Comparison of ENCODE assay signal across 1 cellular context in the genomic region with DNA sequence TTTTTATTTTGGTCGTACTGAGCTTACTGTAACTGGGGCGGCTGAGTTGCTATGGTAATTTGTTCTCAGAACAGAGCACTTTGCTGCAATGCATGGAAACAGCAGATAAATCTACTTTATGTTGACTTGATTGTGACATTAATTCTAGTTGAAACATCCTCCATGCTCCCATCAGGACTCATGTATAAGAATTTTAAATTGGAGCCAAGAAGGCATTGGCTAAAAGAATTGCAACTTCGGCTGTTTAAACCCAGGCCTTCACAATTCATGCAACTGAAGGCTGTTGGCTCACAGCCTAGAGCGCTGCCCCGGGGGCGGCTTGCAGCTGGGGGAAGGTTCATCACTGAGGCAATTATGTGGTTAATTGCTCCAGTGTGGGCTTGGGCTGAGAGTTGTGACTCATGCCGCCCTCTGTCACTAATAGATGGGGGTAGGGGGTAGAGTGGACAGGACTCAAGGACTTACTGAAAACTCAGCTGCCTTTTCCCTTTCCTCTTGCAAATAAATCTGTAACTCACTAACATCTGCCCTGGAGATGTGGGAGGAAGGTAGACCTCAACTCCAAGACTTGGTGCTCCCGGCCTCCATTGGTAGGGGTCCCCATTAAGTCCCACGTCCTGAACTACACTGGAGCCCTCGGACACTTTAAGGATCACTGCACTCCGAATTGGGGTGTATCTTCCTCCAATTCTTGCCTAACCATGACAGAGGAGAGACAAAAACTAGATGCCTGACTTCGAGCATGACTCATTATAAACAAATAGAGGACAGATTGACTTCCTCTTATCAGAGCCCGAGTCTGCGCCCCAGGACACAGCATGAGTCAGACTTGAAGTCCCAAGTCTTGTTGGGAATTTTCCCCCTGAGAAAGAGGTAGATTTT.
TF ChIP-seq lines count a peak whose summit lies in the region.

No MANE protein-coding gene starts in this region.

TF ChIP-seq in K562, 482 proteins besides CTCF, POLR2A, EP300 and RAD21 (continued from another document and continues in another):
- TF ChIP-seq, protein P1, sequence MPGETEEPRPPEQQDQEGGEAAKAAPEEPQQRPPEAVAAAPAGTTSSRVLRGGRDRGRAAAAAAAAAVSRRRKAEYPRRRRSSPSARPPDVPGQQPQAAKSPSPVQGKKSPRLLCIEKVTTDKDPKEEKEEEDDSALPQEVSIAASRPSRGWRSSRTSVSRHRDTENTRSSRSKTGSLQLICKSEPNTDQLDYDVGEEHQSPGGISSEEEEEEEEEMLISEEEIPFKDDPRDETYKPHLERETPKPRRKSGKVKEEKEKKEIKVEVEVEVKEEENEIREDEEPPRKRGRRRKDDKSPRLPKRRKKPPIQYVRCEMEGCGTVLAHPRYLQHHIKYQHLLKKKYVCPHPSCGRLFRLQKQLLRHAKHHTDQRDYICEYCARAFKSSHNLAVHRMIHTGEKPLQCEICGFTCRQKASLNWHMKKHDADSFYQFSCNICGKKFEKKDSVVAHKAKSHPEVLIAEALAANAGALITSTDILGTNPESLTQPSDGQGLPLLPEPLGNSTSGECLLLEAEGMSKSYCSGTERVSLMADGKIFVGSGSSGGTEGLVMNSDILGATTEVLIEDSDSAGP (CRISPR knock-in tag; IDR thresholded peaks at IDR 0.05), result no peak
- no peak for TF ChIP-seq SMAD4 (CRISPR knock-in tag; conservative IDR thresholded peaks at IDR 0.05)
- no peak for TF ChIP-seq CXXC5 (CRISPR knock-in tag; IDR thresholded peaks at IDR 0.05)
- TF ChIP-seq FOXK2 (conservative IDR thresholded peaks at IDR 0.05 in 1 of 2, IDR thresholded peaks at IDR 0.05 in 1 of 2; ENCODE audit: low read depth in 2 of 2), result 0 out of 4 replicates have a peak, but pooled peaks of 1 of the 2 experiments have one; percentile 17
- TF ChIP-seq, protein P2, sequence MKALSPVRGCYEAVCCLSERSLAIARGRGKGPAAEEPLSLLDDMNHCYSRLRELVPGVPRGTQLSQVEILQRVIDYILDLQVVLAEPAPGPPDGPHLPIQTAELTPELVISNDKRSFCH (CRISPR knock-in tag; IDR thresholded peaks at IDR 0.05), result no peak
- TF ChIP-seq, protein P2 (tag; IDR thresholded peaks at IDR 0.05), result no peak
- no peak for TF ChIP-seq NR1H2 (CRISPR knock-in tag; IDR thresholded peaks at IDR 0.05)
- no peak for TF ChIP-seq ETV6 (IDR thresholded peaks at IDR 0.05; ENCODE audit: borderline replicate concordance in 1 of 2, low read depth in 2 of 2, low read length in 1 of 2)
- TF ChIP-seq ETV6 (CRISPR knock-in tag; IDR thresholded peaks at IDR 0.05; ENCODE audit: borderline replicate concordance), result no peak
- no peak for TF ChIP-seq SETDB1 (IDR thresholded peaks at IDR 0.05; ENCODE audit: low read length)
- no peak for TF ChIP-seq BCOR (IDR thresholded peaks at IDR 0.05)
- TF ChIP-seq MYNN (IDR thresholded peaks at IDR 0.05), result no peak
- no peak for TF ChIP-seq MYNN (CRISPR knock-in tag; IDR thresholded peaks at IDR 0.05)
- TF ChIP-seq ZNF551 (CRISPR knock-in tag; IDR thresholded peaks at IDR 0.05), result no peak
- TF ChIP-seq, protein P3, sequence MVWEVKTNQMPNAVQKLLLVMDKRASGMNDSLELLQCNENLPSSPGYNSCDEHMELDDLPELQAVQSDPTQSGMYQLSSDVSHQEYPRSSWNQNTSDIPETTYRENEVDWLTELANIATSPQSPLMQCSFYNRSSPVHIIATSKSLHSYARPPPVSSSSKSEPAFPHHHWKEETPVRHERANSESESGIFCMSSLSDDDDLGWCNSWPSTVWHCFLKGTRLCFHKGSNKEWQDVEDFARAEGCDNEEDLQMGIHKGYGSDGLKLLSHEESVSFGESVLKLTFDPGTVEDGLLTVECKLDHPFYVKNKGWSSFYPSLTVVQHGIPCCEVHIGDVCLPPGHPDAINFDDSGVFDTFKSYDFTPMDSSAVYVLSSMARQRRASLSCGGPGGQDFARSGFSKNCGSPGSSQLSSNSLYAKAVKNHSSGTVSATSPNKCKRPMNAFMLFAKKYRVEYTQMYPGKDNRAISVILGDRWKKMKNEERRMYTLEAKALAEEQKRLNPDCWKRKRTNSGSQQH (CRISPR knock-in tag; IDR thresholded peaks at IDR 0.05), result no peak
- TF ChIP-seq SNRNP70 (optimal IDR thresholded peaks at IDR 0.05; ENCODE audit: low read depth, low read length), result no peak
- TF ChIP-seq RBM34 (IDR thresholded peaks at IDR 0.05; ENCODE audit: borderline replicate concordance, insufficient read depth, low read length), result no peak
- no peak for TF ChIP-seq ZFP36 (IDR thresholded peaks at IDR 0.05; ENCODE audit: low read depth, low read length, partially characterized antibody)
- TF ChIP-seq KLF6 (CRISPR knock-in tag; IDR thresholded peaks at IDR 0.05; ENCODE audit: borderline replicate concordance), result no peak
- TF ChIP-seq, protein P4, sequence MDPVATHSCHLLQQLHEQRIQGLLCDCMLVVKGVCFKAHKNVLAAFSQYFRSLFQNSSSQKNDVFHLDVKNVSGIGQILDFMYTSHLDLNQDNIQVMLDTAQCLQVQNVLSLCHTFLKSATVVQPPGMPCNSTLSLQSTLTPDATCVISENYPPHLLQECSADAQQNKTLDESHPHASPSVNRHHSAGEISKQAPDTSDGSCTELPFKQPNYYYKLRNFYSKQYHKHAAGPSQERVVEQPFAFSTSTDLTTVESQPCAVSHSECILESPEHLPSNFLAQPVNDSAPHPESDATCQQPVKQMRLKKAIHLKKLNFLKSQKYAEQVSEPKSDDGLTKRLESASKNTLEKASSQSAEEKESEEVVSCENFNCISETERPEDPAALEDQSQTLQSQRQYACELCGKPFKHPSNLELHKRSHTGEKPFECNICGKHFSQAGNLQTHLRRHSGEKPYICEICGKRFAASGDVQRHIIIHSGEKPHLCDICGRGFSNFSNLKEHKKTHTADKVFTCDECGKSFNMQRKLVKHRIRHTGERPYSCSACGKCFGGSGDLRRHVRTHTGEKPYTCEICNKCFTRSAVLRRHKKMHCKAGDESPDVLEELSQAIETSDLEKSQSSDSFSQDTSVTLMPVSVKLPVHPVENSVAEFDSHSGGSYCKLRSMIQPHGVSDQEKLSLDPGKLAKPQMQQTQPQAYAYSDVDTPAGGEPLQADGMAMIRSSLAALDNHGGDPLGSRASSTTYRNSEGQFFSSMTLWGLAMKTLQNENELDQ (CRISPR knock-in tag; IDR thresholded peaks at IDR 0.05; ENCODE audit: borderline replicate concordance), result no peak
- no peak for TF ChIP-seq FOXP1 (CRISPR knock-in tag; IDR thresholded peaks at IDR 0.05)
- TF ChIP-seq ZNF507 (tag; conservative IDR thresholded peaks at IDR 0.05), result no peak
- TF ChIP-seq SOX6 (IDR thresholded peaks at IDR 0.05), result peak; percentile 42; the same call in 1 of the 2 replicates
- TF ChIP-seq PHB2 (IDR thresholded peaks at IDR 0.05; ENCODE audit: low read depth), result no peak
- TF ChIP-seq, protein P5, sequence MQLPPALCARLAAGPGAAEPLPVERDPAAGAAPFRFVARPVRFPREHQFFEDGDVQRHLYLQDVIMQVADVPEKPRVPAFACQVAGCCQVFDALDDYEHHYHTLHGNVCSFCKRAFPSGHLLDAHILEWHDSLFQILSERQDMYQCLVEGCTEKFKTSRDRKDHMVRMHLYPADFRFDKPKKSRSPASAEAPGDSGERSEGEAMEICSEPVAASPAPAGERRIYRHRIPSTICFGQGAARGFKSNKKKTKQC (CRISPR knock-in tag; IDR thresholded peaks at IDR 0.05), result no peak
- TF ChIP-seq BRD9 (IDR thresholded peaks at IDR 0.05; ENCODE audit: low read depth, partially characterized antibody), result no peak
- no peak for TF ChIP-seq RBM22 (IDR thresholded peaks at IDR 0.05; ENCODE audit: low read depth, low read length, poor library complexity, severe bottlenecking)
- no peak for TF ChIP-seq SLC30A9 (CRISPR knock-in tag; IDR thresholded peaks at IDR 0.05)
- TF ChIP-seq, protein P6, sequence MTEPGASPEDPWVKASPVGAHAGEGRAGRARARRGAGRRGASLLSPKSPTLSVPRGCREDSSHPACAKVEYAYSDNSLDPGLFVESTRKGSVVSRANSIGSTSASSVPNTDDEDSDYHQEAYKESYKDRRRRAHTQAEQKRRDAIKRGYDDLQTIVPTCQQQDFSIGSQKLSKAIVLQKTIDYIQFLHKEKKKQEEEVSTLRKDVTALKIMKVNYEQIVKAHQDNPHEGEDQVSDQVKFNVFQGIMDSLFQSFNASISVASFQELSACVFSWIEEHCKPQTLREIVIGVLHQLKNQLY (CRISPR knock-in tag; conservative IDR thresholded peaks at IDR 0.05), result no peak
- TF ChIP-seq NBN (IDR thresholded peaks at IDR 0.05; ENCODE audit: low read depth), result no peak
- TF ChIP-seq ZNF347 (CRISPR knock-in tag; IDR thresholded peaks at IDR 0.05; ENCODE audit: low read depth), result no peak
- no peak for TF ChIP-seq ZNF780A (CRISPR knock-in tag; IDR thresholded peaks at IDR 0.05)
- TF ChIP-seq CBX2 (IDR thresholded peaks at IDR 0.05; ENCODE audit: insufficient read depth, low read length, poor library complexity, severe bottlenecking), result no peak
- TF ChIP-seq KDM2B (CRISPR knock-in tag; IDR thresholded peaks at IDR 0.05), result no peak
- no peak for TF ChIP-seq NFIX (CRISPR knock-in tag; IDR thresholded peaks at IDR 0.05; ENCODE audit: low read depth)
- no peak for TF ChIP-seq CAMTA2 (CRISPR knock-in tag; conservative IDR thresholded peaks at IDR 0.05)
- TF ChIP-seq MCM3 (IDR thresholded peaks at IDR 0.05), result no peak
- TF ChIP-seq, protein P7, sequence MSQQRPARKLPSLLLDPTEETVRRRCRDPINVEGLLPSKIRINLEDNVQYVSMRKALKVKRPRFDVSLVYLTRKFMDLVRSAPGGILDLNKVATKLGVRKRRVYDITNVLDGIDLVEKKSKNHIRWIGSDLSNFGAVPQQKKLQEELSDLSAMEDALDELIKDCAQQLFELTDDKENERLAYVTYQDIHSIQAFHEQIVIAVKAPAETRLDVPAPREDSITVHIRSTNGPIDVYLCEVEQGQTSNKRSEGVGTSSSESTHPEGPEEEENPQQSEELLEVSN (IDR thresholded peaks at IDR 0.05; ENCODE audit: borderline replicate concordance in 1 of 2, extremely low read depth in 1 of 2, insufficient read depth in 1 of 2, insufficient read length in 1 of 2, low read depth in 1 of 2, low read length in 1 of 2, poor library complexity in 1 of 2, severe bottlenecking in 1 of 2), result peak in 1 of 2 experiments; percentile 13
- TF ChIP-seq, protein P8, sequence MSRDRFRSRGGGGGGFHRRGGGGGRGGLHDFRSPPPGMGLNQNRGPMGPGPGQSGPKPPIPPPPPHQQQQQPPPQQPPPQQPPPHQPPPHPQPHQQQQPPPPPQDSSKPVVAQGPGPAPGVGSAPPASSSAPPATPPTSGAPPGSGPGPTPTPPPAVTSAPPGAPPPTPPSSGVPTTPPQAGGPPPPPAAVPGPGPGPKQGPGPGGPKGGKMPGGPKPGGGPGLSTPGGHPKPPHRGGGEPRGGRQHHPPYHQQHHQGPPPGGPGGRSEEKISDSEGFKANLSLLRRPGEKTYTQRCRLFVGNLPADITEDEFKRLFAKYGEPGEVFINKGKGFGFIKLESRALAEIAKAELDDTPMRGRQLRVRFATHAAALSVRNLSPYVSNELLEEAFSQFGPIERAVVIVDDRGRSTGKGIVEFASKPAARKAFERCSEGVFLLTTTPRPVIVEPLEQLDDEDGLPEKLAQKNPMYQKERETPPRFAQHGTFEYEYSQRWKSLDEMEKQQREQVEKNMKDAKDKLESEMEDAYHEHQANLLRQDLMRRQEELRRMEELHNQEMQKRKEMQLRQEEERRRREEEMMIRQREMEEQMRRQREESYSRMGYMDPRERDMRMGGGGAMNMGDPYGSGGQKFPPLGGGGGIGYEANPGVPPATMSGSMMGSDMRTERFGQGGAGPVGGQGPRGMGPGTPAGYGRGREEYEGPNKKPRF (IDR thresholded peaks at IDR 0.05; ENCODE audit: low read depth, low read length), result no peak
- no peak for TF ChIP-seq ZNF408 (CRISPR knock-in tag; IDR thresholded peaks at IDR 0.05; ENCODE audit: low read depth)
- TF ChIP-seq ZNF57 (CRISPR knock-in tag; IDR thresholded peaks at IDR 0.05), result no peak
- TF ChIP-seq ERF (CRISPR knock-in tag; IDR thresholded peaks at IDR 0.05), result no peak
- TF ChIP-seq KLF1 (tag; IDR thresholded peaks at IDR 0.05), result no peak
- no peak for TF ChIP-seq PURB (CRISPR knock-in tag; IDR thresholded peaks at IDR 0.05; ENCODE audit: low read depth)
- TF ChIP-seq DDX20 (tag; IDR thresholded peaks at IDR 0.05; ENCODE audit: low read depth), result no peak
- TF ChIP-seq, protein P9, sequence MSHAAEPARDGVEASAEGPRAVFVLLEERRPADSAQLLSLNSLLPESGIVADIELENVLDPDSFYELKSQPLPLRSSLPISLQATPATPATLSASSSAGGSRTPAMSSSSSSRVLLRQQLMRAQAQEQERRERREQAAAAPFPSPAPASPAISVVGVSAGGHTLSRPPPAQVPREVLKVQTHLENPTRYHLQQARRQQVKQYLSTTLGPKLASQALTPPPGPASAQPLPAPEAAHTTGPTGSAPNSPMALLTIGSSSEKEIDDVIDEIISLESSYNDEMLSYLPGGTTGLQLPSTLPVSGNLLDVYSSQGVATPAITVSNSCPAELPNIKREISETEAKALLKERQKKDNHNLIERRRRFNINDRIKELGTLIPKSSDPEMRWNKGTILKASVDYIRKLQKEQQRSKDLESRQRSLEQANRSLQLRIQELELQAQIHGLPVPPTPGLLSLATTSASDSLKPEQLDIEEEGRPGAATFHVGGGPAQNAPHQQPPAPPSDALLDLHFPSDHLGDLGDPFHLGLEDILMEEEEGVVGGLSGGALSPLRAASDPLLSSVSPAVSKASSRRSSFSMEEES (CRISPR knock-in tag; IDR thresholded peaks at IDR 0.05), result no peak
- peak; percentile 84 for TF ChIP-seq CEBPB (tag; IDR thresholded peaks at IDR 0.05)
- no peak for TF ChIP-seq XRCC4 (IDR thresholded peaks at IDR 0.05; ENCODE audit: extremely low read depth, insufficient read depth, insufficient read length)
- TF ChIP-seq PHF21A (IDR thresholded peaks at IDR 0.05; ENCODE audit: borderline replicate concordance, low read depth), result peak; percentile 81; the same call in 1 of the 2 replicates
- TF ChIP-seq, protein P10, sequence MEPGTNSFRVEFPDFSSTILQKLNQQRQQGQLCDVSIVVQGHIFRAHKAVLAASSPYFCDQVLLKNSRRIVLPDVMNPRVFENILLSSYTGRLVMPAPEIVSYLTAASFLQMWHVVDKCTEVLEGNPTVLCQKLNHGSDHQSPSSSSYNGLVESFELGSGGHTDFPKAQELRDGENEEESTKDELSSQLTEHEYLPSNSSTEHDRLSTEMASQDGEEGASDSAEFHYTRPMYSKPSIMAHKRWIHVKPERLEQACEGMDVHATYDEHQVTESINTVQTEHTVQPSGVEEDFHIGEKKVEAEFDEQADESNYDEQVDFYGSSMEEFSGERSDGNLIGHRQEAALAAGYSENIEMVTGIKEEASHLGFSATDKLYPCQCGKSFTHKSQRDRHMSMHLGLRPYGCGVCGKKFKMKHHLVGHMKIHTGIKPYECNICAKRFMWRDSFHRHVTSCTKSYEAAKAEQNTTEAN (CRISPR knock-in tag; IDR thresholded peaks at IDR 0.05), result no peak
- TF ChIP-seq L3MBTL2 (IDR thresholded peaks at IDR 0.05), result no peak
- no peak for TF ChIP-seq MXI1 (IDR thresholded peaks at IDR 0.05; ENCODE audit: low read depth, low read length)
- peak; percentile 96 for TF ChIP-seq JUN (IDR thresholded peaks at IDR 0.05; ENCODE audit: borderline replicate concordance, low read depth, low read length)
- TF ChIP-seq JUN (CRISPR knock-in tag; IDR thresholded peaks at IDR 0.05; ENCODE audit: borderline replicate concordance), result no peak
- TF ChIP-seq SMARCB1 (IDR thresholded peaks at IDR 0.05; ENCODE audit: insufficient read length, low read depth), result no peak
- TF ChIP-seq BACH1 (tag; IDR thresholded peaks at IDR 0.05), result peak; percentile 83
- TF ChIP-seq ZNF165 (CRISPR knock-in tag; IDR thresholded peaks at IDR 0.05; ENCODE audit: borderline replicate concordance), result no peak
- TF ChIP-seq HDAC6 (IDR thresholded peaks at IDR 0.05; ENCODE audit: low read depth, low read length), result no peak
- TF ChIP-seq HEY1 (CRISPR knock-in tag; IDR thresholded peaks at IDR 0.05; ENCODE audit: borderline replicate concordance), result no peak
- TF ChIP-seq MEF2A (IDR thresholded peaks at IDR 0.05; ENCODE audit: control insufficient read depth, low read depth, low read length), result no peak
